Comparison of ENCODE assay signal across 2 cellular contexts in the genomic region with DNA sequence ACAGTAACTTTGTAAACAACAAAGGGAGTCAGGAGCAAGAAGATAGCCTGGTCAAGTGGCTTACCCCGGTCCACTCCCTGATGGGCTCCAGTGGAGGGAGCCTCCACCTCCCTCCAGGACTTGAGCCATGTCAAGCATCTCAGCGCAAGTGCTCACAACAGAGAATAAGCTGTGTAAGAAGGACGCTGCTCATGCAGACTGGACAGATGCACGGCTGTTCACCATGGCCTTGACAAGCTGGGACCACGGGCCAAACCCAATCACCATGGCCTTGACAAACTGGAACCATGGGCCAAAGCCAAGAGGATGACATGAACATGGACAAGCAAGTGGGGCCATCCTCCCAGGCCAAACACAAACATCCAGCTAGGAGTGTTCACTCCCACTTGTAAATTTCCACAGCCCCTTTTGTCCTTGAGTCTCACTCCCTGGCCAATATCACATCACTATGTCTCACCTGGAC.
A peak's percentile ranks its signal among the peaks of the same experiment; 100 is the strongest.
TF ChIP-seq lines count a peak whose summit lies in the region.

No MANE protein-coding gene starts in this region.

TF ChIP-seq in A549, 52 proteins besides CTCF, POLR2A, EP300 and RAD21:
- TF ChIP-seq RARB (CRISPR knock-in tag; IDR thresholded peaks at IDR 0.05) = no peak
- TF ChIP-seq EHMT2 (IDR thresholded peaks at IDR 0.05; ENCODE audit: low read depth) = 0 out of 2 replicates have a peak, but pooled peaks have one; percentile 26
- no peak for TF ChIP-seq MAZ (IDR thresholded peaks at IDR 0.05; ENCODE audit: borderline replicate concordance, low read depth, low read length)
- TF ChIP-seq ZSCAN20 (CRISPR knock-in tag; IDR thresholded peaks at IDR 0.05) = no peak
- TF ChIP-seq JUNB (IDR thresholded peaks at IDR 0.05) = no peak
- no peak for TF ChIP-seq JUN (IDR thresholded peaks at IDR 0.05)
- no peak for TF ChIP-seq ZC3H11A (IDR thresholded peaks at IDR 0.05)
- no peak for TF ChIP-seq RNF2 (IDR thresholded peaks at IDR 0.05; ENCODE audit: borderline replicate concordance, low read depth)
- TF ChIP-seq POLR2AphosphoS2 (conservative IDR thresholded peaks at IDR 0.05; ENCODE audit: low read length) = no peak
TF ChIP-seq in A549: peak in this region for 1.

TF ChIP-seq in HepG2, 621 proteins besides CTCF, POLR2A, EP300 and RAD21:
- TF ChIP-seq SRSF1 (optimal IDR thresholded peaks at IDR 0.05; ENCODE audit: low read depth, low read length) = no peak
- 0 out of 2 replicates have a peak, but pooled peaks have one; percentile 22 for TF ChIP-seq ZNF644 (CRISPR knock-in tag; IDR thresholded peaks at IDR 0.05; ENCODE audit: low read depth)
